In the genomic region with DNA sequence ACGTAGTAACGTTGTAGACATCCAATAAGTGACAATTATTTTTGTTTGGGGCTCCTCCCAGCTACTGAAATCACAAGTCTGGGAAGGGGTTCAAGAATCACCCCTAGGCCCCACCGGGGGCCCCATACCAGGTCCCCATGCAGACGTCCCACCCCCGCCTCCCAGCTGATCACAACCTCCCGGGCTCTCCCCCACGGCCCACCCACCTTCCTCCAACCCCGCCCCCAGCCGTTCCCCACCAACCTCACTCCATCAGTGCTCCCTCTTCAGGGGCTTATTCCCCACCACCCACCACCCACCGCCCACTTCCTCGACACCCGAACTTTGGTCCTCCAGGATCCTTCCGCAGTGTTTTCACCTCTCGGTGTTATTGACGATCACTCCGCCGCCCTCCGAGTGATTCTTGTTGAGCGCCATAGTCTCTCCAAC, we compare ENCODE assay signal across 6 cellular contexts.
DNase-seq lines count a peak whose midpoint lies in the region; ATAC-seq and TF ChIP-seq lines count a peak whose summit lies in the region.

No MANE protein-coding gene starts in this region.

- peak overlapping the region; percentile 81 for H3K4me3 ChIP-seq in AG10803 (ENCODE audit: low read length)

- TF ChIP-seq CTCF in AG10803 (conservative IDR thresholded peaks at IDR 0.05; ENCODE audit: low read length), result no peak

- DNase-seq in AG10803 (ENCODE audit: low read depth) (no peak), RKO (ENCODE audit: low spot score) (peak; percentile 27)

- no peaks in the 10 kb centered on the region for H3K27me3 ChIP-seq in layer of hippocampus (ENCODE audit: control insufficient read depth, insufficient read depth, low read length)

- ATAC-seq in HG02840 (IDR thresholded peaks at IDR 0.05; ENCODE audit: low FRiP score, unreplicated experiment), result no peak
- ATAC-seq in GM19463 (IDR thresholded peaks at IDR 0.05; ENCODE audit: unreplicated experiment), result no peak
- ATAC-seq in HG03460 (IDR thresholded peaks at IDR 0.05; ENCODE audit: unreplicated experiment), result no peak

- peak overlapping the region; percentile 100 for H3K27ac ChIP-seq in layer of hippocampus (ENCODE audit: low read depth, low read length)
